Comparison of ENCODE assay signal across 8 cellular contexts in genomic region chr2:144414324-144414845, GRCh38.
DNase-seq lines count a peak whose midpoint lies in the region; ATAC-seq, FAIRE-seq and TF ChIP-seq lines count a peak whose summit lies in the region.

No MANE protein-coding gene starts in this region.

- FAIRE-seq in GM12892 (lab: Jason Lieb, UNC): no peak

- H3K4me1 ChIP-seq in GM23248 (ENCODE audit: insufficient read depth) (peaks cover 28% of the 10 kb centered on the region), suprapubic skin (no peaks in the 10 kb centered on the region)

- peaks cover 14% of the 10 kb centered on the region; the same call in 1 of the 2 replicates for H3K79me2 ChIP-seq in GM23248 (ENCODE audit: insufficient read depth)

- peak overlapping the region; percentile 15 for H3K4me2 ChIP-seq in GM23248 (ENCODE audit: unreplicated experiment)

- peak; percentile 91 for DNase-seq in ELR (ENCODE audit: low read depth)
- peak; percentile 95 for DNase-seq in GM23248
- DNase-seq in RKO (ENCODE audit: low spot score): peak; percentile 7
- DNase-seq in fibroblast of villous mesenchyme (ENCODE audit: low read depth): peak; percentile 98
- peak; percentile 79 to 82 for DNase-seq in suprapubic skin (ENCODE audit: low spot score in 2 of 2)
- DNase-seq in GM12892 (ENCODE audit: insufficient read length): no peak
- DNase-seq in NCI-H2029 treated with DMSO at 0.1 percent for 48 hours (lab: John Stamatoyannopoulos, UW): no peak

- H2AFZ ChIP-seq in GM23248: no peak overlapping the region

- no peak for TF ChIP-seq CTCF in fibroblast of villous mesenchyme (IDR thresholded peaks at IDR 0.05; ENCODE audit: insufficient read depth, low read depth, low read length)
- no peak for TF ChIP-seq CTCF in suprapubic skin (IDR thresholded peaks at IDR 0.05)

- H4K20me1 ChIP-seq in GM23248 (ENCODE audit: insufficient read depth): no peaks in the 10 kb centered on the region

- H3K9ac ChIP-seq in GM23248: peak overlapping the region; percentile 17

- ATAC-seq in HG02763 (IDR thresholded peaks at IDR 0.05; ENCODE audit: unreplicated experiment): no peak

- H3F3A ChIP-seq in GM23248 (ENCODE audit: insufficient read depth): peaks cover 38% of the 10 kb centered on the region

- H3K36me3 ChIP-seq in GM23248 (ENCODE audit: low read depth): no peaks in the 10 kb centered on the region
- no peaks in the 10 kb centered on the region for H3K36me3 ChIP-seq in suprapubic skin

- H3K9me3 ChIP-seq in GM23248 (ENCODE audit: low read depth) (no peaks in the 10 kb centered on the region), suprapubic skin (no peaks in the 10 kb centered on the region)

- H3K4me3 ChIP-seq in GM23248: no peak overlapping the region
- H3K4me3 ChIP-seq in fibroblast of villous mesenchyme (ENCODE audit: low read depth, low read length): no peak overlapping the region
- H3K4me3 ChIP-seq in suprapubic skin: no peak overlapping the region

- TF ChIP-seq POLR2A in suprapubic skin (IDR thresholded peaks at IDR 0.05): no peak
- no peak for TF ChIP-seq POLR2A in GM12892 (IDR thresholded peaks at IDR 0.05; ENCODE audit: low read depth, low read length)

- no peak for TF ChIP-seq EP300 in suprapubic skin (IDR thresholded peaks at IDR 0.05)

- H3K9me2 ChIP-seq in GM23248 (ENCODE audit: insufficient read depth): no peaks in the 10 kb centered on the region

- in situ Hi-C loops in GM23248 (cut with MboI): no loop called here

- WGBS in GM23248 (ENCODE audit: low coverage in 1 of 2, low lambda C conversion rate in 2 of 2, missing lambda C conversion rate in 2 of 2), 2 experiments: 62 to 70% methylated on average over 5 of the region's 5 CpGs
- WGBS in suprapubic skin: 92% methylated on average over 5 of the region's 5 CpGs

- H3K27me3 ChIP-seq in GM23248 (replicated peaks; ENCODE audit: insufficient read depth) (no peaks in the 10 kb centered on the region), suprapubic skin (no peaks in the 10 kb centered on the region)

- H3K27ac ChIP-seq in GM23248 (peak overlapping the region; percentile 80), suprapubic skin (peak overlapping the region; percentile 70)

Comparison
In these comparisons a context has a peak if more than half of its experiments do, and no peak if none do; other contexts are left out.
1. DNase-seq: peak in ELR (single experiment), GM23248 (single experiment), RKO (single experiment), fibroblast of villous mesenchyme (single experiment) and suprapubic skin (2 of 2); none in GM12892 (single experiment) and NCI-H2029 treated with DMSO at 0.1 percent for 48 hours (single experiment).